In genomic region chr4:183905593-183906485, GRCh38 we compare ENCODE assay signal across 9 cellular contexts. TPM values are rescaled to one million over a fixed set of nuclear protein-coding genes. Genes with fewer than 3 reads are reported as not detected.
DNase-seq lines count a peak whose midpoint lies in the region; FAIRE-seq and TF ChIP-seq lines count a peak whose summit lies in the region.
"Had no signal": no experiment of that assay in that cellular context is flagged by ENCODE, and none has a peak within 500 bp of the region (broad histone marks: within the 10 kb centered on the region; RNA-seq: fewer than 3 reads in every experiment).

No MANE protein-coding gene starts in this region.

- no peak overlapping the region for H3K27ac ChIP-seq in kidney (ENCODE audit: low read depth in 2 of 2, low read length in 2 of 2)
- no peak overlapping the region for H3K27ac ChIP-seq in smooth muscle cell (ENCODE audit: low read depth)
- H3K27ac ChIP-seq: 22Rv1 had no signal

- intact Hi-C loops in kidney (cut with DNase I) = no loop called here

- H4K20me1 ChIP-seq in smooth muscle cell (ENCODE audit: low read depth) = peaks cover 7% of the 10 kb centered on the region

- FAIRE-seq in kidney (lab: Jason Lieb, UNC) = no peak

- peak overlapping the region; percentile 65 to 72 for H3K4me3 ChIP-seq in kidney (ENCODE audit: low read length in 2 of 2)
- H3K4me3 ChIP-seq in smooth muscle cell = peak overlapping the region; percentile 79

- H3K4me1 ChIP-seq in kidney (ENCODE audit: control insufficient read depth in 1 of 2, insufficient read depth in 1 of 2, low read depth in 1 of 2, low read length in 2 of 2) (peaks cover 0 to 2% of the 10 kb centered on the region in 2 donors), smooth muscle cell (ENCODE audit: low read depth) (peaks cover 7% of the 10 kb centered on the region)

- no peaks in the 10 kb centered on the region for H3K79me2 ChIP-seq in smooth muscle cell (ENCODE audit: low read depth)

- TF ChIP-seq CTCF in chondrocyte (IDR thresholded peaks at IDR 0.05) (no peak), kidney (IDR thresholded peaks at IDR 0.05; ENCODE audit: borderline replicate concordance, extremely low read depth, insufficient read depth) (no peak), smooth muscle cell (IDR thresholded peaks at IDR 0.05; ENCODE audit: borderline replicate concordance, insufficient read depth, poor library complexity, severe bottlenecking) (no peak)

- peak overlapping the region; percentile 96 for H2AFZ ChIP-seq in smooth muscle cell (ENCODE audit: low read depth)

- 1% methylated on average over 88 of the region's 93 CpGs for WGBS in smooth muscle cell (ENCODE audit: low lambda C conversion rate)

- H3K36me3 ChIP-seq in kidney (ENCODE audit: control insufficient read depth in 1 of 2, insufficient read depth in 2 of 2, low read length in 2 of 2) = no peaks in the 10 kb centered on the region
- no peaks in the 10 kb centered on the region for H3K36me3 ChIP-seq in smooth muscle cell (ENCODE audit: low read depth)

- H3F3A ChIP-seq in smooth muscle cell (ENCODE audit: low read depth) = peaks cover 6% of the 10 kb centered on the region

- peak overlapping the region; percentile 77 for H3K4me3 Mint-ChIP-seq in chondrocyte (ENCODE audit: unreplicated experiment)

- peaks cover 2% of the 10 kb centered on the region for H3K9me3 Mint-ChIP-seq in chondrocyte (ENCODE audit: low read depth)

- H3K27ac Mint-ChIP-seq in chondrocyte (ENCODE audit: unreplicated experiment) = no peak overlapping the region

- no peaks in the 10 kb centered on the region for H3K27me3 ChIP-seq in smooth muscle cell (ENCODE audit: low read depth)

- H3K9me3 ChIP-seq in kidney (ENCODE audit: control insufficient read depth in 1 of 2, low read length in 2 of 2) (no peaks in the 10 kb centered on the region), smooth muscle cell (replicated peaks; ENCODE audit: low read depth) (no peaks in the 10 kb centered on the region)

- peaks cover 11% of the 10 kb centered on the region for H3K4me1 Mint-ChIP-seq in chondrocyte (ENCODE audit: low read depth)

- DNase-seq in DMS 273 (lab: John Stamatoyannopoulos, UW; ENCODE audit: unreplicated experiment) = peak; percentile 70
- DNase-seq in DMS 273 treated with DMSO at 0.1 percent for 48 hours (lab: John Stamatoyannopoulos, UW) = no peak
- DNase-seq in NCI-H748 treated with DMSO at 0.1 percent for 48 hours (lab: John Stamatoyannopoulos, UW) = peak; percentile 4
- DNase-seq in chondrocyte (ENCODE audit: low spot score) = no peak
- no peak for DNase-seq in kidney
- peak; percentile 40 for DNase-seq in smooth muscle cell (lab: John Stamatoyannopoulos, UW; ENCODE audit: unreplicated experiment)
- no peak for DNase-seq in OCI-M2 (lab: John Stamatoyannopoulos, UW; ENCODE audit: unreplicated experiment)
- no peak for DNase-seq in MV-4-11 (lab: John Stamatoyannopoulos, UW)

- peak overlapping the region; percentile 98 for H3K4me2 ChIP-seq in smooth muscle cell

- H3K9ac ChIP-seq in kidney (ENCODE audit: low read length in 2 of 2) (peak overlapping the region in 1 of 2 donors; percentile 63), smooth muscle cell (ENCODE audit: low read depth) (no peak overlapping the region)

- H3K27me3 Mint-ChIP-seq in chondrocyte (ENCODE audit: low read depth) = peaks cover 22% of the 10 kb centered on the region

- peaks cover 4% of the 10 kb centered on the region for H3K36me3 Mint-ChIP-seq in chondrocyte (ENCODE audit: low read depth)

RNA-seq across cellular contexts. Expression of gene STOX2, which starts 0.7 kb away (rescaled TPM):
- 1.6 to 1.9 TPM (median 1.6 TPM) in 3 replicates for total RNA-seq in chondrocyte
- 31.8 TPM for total RNA-seq in kidney
- polyA plus RNA-seq in kidney (ENCODE audit: insufficient read depth, low read depth, low replicate concordance) = 0.69 TPM
- 4.2 and 4.6 TPM in 2 replicates for total RNA-seq in smooth muscle cell
- 1.3 and 5.6 TPM in 2 replicates for polyA plus RNA-seq in smooth muscle cell

Comparison
In these comparisons a context has a peak if more than half of its experiments do, and no peak if none do; other contexts are left out.
1. DNase-seq: peak in DMS 273 (single experiment), NCI-H748 treated with DMSO at 0.1 percent for 48 hours (single experiment) and smooth muscle cell (single experiment); none in DMS 273 treated with DMSO at 0.1 percent for 48 hours (single experiment), chondrocyte (single experiment), kidney (single experiment), OCI-M2 (single experiment) and MV-4-11 (single experiment).